1 cellular context compared by ENCODE assay signal in the genomic region with DNA sequence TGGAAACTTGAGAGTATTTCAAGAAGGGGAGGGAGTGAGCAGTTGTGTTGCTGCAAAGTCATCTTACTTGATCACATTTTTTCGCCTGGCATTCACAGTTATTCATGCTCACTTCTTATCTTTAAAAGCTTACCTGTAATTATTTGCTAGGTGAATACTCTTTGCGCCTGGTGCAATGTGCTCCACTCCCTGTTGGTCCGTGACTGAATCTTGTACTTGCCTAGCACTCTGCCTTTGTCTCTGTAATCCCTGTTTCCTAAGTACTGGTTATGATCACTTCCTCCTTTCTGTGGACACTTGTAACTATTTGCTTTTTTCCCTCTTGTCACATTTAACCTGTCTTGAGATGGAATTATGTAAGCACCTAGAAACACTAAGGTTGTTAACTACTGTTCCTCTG.
TF ChIP-seq lines count a peak whose summit lies in the region.

No MANE protein-coding gene starts in this region.

TF ChIP-seq in K562, 482 proteins besides CTCF, POLR2A, EP300 and RAD21 (continued from another document and continues in another):
- TF ChIP-seq, protein P1, sequence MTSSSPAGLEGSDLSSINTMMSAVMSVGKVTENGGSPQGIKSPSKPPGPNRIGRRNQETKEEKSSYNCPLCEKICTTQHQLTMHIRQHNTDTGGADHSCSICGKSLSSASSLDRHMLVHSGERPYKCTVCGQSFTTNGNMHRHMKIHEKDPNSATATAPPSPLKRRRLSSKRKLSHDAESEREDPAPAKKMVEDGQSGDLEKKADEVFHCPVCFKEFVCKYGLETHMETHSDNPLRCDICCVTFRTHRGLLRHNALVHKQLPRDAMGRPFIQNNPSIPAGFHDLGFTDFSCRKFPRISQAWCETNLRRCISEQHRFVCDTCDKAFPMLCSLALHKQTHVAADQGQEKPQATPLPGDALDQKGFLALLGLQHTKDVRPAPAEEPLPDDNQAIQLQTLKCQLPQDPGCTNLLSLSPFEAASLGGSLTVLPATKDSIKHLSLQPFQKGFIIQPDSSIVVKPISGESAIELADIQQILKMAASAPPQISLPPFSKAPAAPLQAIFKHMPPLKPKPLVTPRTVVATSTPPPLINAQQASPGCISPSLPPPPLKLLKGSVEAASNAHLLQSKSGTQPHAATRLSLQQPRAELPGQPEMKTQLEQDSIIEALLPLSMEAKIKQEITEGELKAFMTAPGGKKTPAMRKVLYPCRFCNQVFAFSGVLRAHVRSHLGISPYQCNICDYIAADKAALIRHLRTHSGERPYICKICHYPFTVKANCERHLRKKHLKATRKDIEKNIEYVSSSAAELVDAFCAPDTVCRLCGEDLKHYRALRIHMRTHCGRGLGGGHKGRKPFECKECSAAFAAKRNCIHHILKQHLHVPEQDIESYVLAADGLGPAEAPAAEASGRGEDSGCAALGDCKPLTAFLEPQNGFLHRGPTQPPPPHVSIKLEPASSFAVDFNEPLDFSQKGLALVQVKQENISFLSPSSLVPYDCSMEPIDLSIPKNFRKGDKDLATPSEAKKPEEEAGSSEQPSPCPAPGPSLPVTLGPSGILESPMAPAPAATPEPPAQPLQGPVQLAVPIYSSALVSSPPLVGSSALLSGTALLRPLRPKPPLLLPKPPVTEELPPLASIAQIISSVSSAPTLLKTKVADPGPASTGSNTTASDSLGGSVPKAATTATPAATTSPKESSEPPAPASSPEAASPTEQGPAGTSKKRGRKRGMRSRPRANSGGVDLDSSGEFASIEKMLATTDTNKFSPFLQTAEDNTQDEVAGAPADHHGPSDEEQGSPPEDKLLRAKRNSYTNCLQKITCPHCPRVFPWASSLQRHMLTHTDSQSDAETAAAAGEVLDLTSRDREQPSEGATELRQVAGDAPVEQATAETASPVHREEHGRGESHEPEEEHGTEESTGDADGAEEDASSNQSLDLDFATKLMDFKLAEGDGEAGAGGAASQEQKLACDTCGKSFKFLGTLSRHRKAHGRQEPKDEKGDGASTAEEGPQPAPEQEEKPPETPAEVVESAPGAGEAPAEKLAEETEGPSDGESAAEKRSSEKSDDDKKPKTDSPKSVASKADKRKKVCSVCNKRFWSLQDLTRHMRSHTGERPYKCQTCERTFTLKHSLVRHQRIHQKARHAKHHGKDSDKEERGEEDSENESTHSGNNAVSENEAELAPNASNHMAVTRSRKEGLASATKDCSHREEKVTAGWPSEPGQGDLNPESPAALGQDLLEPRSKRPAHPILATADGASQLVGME (CRISPR knock-in tag; IDR thresholded peaks at IDR 0.05): no peak
- TF ChIP-seq HMG20B (CRISPR knock-in tag; IDR thresholded peaks at IDR 0.05): no peak
- TF ChIP-seq TBP (optimal IDR thresholded peaks at IDR 0.05; ENCODE audit: low read depth, low read length): no peak
- TF ChIP-seq, protein P2, sequence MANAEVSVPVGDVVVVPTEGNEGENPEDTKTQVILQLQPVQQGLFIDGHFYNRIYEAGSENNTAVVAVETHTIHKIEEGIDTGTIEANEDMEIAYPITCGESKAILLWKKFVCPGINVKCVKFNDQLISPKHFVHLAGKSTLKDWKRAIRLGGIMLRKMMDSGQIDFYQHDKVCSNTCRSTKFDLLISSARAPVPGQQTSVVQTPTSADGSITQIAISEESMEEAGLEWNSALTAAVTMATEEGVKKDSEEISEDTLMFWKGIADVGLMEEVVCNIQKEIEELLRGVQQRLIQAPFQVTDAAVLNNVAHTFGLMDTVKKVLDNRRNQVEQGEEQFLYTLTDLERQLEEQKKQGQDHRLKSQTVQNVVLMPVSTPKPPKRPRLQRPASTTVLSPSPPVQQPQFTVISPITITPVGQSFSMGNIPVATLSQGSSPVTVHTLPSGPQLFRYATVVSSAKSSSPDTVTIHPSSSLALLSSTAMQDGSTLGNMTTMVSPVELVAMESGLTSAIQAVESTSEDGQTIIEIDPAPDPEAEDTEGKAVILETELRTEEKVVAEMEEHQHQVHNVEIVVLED (CRISPR knock-in tag; IDR thresholded peaks at IDR 0.05): no peak
- TF ChIP-seq FOXK2 (conservative IDR thresholded peaks at IDR 0.05 in 1 of 2, IDR thresholded peaks at IDR 0.05 in 1 of 2; ENCODE audit: low read depth in 2 of 2): 0 out of 4 replicates have a peak, but pooled peaks of 1 of the 2 experiments have one; percentile 22
- TF ChIP-seq, protein P3, sequence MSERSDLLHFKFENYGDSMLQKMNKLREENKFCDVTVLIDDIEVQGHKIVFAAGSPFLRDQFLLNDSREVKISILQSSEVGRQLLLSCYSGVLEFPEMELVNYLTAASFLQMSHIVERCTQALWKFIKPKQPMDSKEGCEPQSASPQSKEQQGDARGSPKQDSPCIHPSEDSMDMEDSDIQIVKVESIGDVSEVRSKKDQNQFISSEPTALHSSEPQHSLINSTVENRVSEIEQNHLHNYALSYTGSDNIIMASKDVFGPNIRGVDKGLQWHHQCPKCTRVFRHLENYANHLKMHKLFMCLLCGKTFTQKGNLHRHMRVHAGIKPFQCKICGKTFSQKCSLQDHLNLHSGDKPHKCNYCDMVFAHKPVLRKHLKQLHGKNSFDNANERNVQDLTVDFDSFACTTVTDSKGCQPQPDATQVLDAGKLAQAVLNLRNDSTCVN (CRISPR knock-in tag; IDR thresholded peaks at IDR 0.05): no peak
- 0 out of 2 replicates have a peak, but pooled peaks have one; percentile 17 for TF ChIP-seq RBFOX2 (IDR thresholded peaks at IDR 0.05; ENCODE audit: low read depth, low read length)
- no peak for TF ChIP-seq ZNF511 (CRISPR knock-in tag; IDR thresholded peaks at IDR 0.05)
- no peak for TF ChIP-seq RBM25 (IDR thresholded peaks at IDR 0.05; ENCODE audit: low read depth, low read length, severe bottlenecking)
- TF ChIP-seq, protein P4, sequence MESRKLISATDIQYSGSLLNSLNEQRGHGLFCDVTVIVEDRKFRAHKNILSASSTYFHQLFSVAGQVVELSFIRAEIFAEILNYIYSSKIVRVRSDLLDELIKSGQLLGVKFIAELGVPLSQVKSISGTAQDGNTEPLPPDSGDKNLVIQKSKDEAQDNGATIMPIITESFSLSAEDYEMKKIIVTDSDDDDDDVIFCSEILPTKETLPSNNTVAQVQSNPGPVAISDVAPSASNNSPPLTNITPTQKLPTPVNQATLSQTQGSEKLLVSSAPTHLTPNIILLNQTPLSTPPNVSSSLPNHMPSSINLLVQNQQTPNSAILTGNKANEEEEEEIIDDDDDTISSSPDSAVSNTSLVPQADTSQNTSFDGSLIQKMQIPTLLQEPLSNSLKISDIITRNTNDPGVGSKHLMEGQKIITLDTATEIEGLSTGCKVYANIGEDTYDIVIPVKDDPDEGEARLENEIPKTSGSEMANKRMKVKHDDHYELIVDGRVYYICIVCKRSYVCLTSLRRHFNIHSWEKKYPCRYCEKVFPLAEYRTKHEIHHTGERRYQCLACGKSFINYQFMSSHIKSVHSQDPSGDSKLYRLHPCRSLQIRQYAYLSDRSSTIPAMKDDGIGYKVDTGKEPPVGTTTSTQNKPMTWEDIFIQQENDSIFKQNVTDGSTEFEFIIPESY (CRISPR knock-in tag; IDR thresholded peaks at IDR 0.05): 0 out of 2 replicates have a peak, but pooled peaks have one; percentile 7
- TF ChIP-seq RAD51 (IDR thresholded peaks at IDR 0.05; ENCODE audit: borderline replicate concordance, low read depth): no peak
- TF ChIP-seq MTA2 (IDR thresholded peaks at IDR 0.05; ENCODE audit: low read depth): no peak
- TF ChIP-seq RNF219 (CRISPR knock-in tag; IDR thresholded peaks at IDR 0.05): no peak
- TF ChIP-seq CHD1 (IDR thresholded peaks at IDR 0.05; ENCODE audit: low read length): no peak
- TF ChIP-seq CBX5 (IDR thresholded peaks at IDR 0.05; ENCODE audit: borderline replicate concordance, low read depth): no peak
- TF ChIP-seq SAFB (IDR thresholded peaks at IDR 0.05; ENCODE audit: borderline replicate concordance, low read depth, low read length): no peak
- TF ChIP-seq, protein P5, sequence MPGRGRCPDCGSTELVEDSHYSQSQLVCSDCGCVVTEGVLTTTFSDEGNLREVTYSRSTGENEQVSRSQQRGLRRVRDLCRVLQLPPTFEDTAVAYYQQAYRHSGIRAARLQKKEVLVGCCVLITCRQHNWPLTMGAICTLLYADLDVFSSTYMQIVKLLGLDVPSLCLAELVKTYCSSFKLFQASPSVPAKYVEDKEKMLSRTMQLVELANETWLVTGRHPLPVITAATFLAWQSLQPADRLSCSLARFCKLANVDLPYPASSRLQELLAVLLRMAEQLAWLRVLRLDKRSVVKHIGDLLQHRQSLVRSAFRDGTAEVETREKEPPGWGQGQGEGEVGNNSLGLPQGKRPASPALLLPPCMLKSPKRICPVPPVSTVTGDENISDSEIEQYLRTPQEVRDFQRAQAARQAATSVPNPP (IDR thresholded peaks at IDR 0.05; ENCODE audit: borderline replicate concordance, insufficient read depth, insufficient read length): no peak
- TF ChIP-seq TFE3 (CRISPR knock-in tag; IDR thresholded peaks at IDR 0.05): no peak
- TF ChIP-seq NR0B1 (IDR thresholded peaks at IDR 0.05; ENCODE audit: partially characterized antibody): no peak
- TF ChIP-seq TGIF2 (CRISPR knock-in tag; IDR thresholded peaks at IDR 0.05): no peak
- TF ChIP-seq TBL1XR1 (IDR thresholded peaks at IDR 0.05; ENCODE audit: low read length in 2 of 2): no peak
- 0 out of 2 replicates have a peak, but pooled peaks have one; percentile 11 for TF ChIP-seq ZNF134 (CRISPR knock-in tag; conservative IDR thresholded peaks at IDR 0.05)
- TF ChIP-seq CEBPB (tag; IDR thresholded peaks at IDR 0.05): no peak
- TF ChIP-seq, protein P6, sequence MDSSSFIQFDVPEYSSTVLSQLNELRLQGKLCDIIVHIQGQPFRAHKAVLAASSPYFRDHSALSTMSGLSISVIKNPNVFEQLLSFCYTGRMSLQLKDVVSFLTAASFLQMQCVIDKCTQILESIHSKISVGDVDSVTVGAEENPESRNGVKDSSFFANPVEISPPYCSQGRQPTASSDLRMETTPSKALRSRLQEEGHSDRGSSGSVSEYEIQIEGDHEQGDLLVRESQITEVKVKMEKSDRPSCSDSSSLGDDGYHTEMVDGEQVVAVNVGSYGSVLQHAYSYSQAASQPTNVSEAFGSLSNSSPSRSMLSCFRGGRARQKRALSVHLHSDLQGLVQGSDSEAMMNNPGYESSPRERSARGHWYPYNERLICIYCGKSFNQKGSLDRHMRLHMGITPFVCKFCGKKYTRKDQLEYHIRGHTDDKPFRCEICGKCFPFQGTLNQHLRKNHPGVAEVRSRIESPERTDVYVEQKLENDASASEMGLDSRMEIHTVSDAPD (CRISPR knock-in tag; IDR thresholded peaks at IDR 0.05): no peak
- TF ChIP-seq, protein P7, sequence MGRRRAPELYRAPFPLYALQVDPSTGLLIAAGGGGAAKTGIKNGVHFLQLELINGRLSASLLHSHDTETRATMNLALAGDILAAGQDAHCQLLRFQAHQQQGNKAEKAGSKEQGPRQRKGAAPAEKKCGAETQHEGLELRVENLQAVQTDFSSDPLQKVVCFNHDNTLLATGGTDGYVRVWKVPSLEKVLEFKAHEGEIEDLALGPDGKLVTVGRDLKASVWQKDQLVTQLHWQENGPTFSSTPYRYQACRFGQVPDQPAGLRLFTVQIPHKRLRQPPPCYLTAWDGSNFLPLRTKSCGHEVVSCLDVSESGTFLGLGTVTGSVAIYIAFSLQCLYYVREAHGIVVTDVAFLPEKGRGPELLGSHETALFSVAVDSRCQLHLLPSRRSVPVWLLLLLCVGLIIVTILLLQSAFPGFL (CRISPR knock-in tag; IDR thresholded peaks at IDR 0.05): no peak
- TF ChIP-seq CREM (IDR thresholded peaks at IDR 0.05; ENCODE audit: low read depth): no peak
- no peak for TF ChIP-seq NRF1 (conservative IDR thresholded peaks at IDR 0.05 in 1 of 2, IDR thresholded peaks at IDR 0.05 in 1 of 2)
- TF ChIP-seq HDAC2 (IDR thresholded peaks at IDR 0.05): no peak
- TF ChIP-seq LCOR (CRISPR knock-in tag; IDR thresholded peaks at IDR 0.05): no peak
- TF ChIP-seq KLF6 (CRISPR knock-in tag; IDR thresholded peaks at IDR 0.05; ENCODE audit: borderline replicate concordance): 0 out of 2 replicates have a peak, but pooled peaks have one; percentile 28
- TF ChIP-seq RBM22 (IDR thresholded peaks at IDR 0.05; ENCODE audit: low read depth, low read length, poor library complexity, severe bottlenecking): no peak
- TF ChIP-seq CREB3 (tag; conservative IDR thresholded peaks at IDR 0.05; ENCODE audit: low read depth): no peak
